1 cellular context compared by ENCODE assay signal in genomic region chr3:126910231-126910630, GRCh38.
TF ChIP-seq lines count a peak whose summit lies in the region.

No MANE protein-coding gene starts in this region.

TF ChIP-seq in IMR-90, 13 proteins besides CTCF, POLR2A, EP300 and RAD21:
- TF ChIP-seq CHD1 (IDR thresholded peaks at IDR 0.05; ENCODE audit: low read depth, low read length) (no peak), BHLHE40 (IDR thresholded peaks at IDR 0.05; ENCODE audit: low read depth, low read length) (no peak), ELK1 (IDR thresholded peaks at IDR 0.05; ENCODE audit: borderline replicate concordance, low read depth, low read length) (no peak), FOS (IDR thresholded peaks at IDR 0.05; ENCODE audit: low read depth, low read length) (no peak), RFX5 (IDR thresholded peaks at IDR 0.05; ENCODE audit: low read depth, low read length) (no peak), CEBPB (IDR thresholded peaks at IDR 0.05; ENCODE audit: low read depth, low read length) (no peak), MAFK (IDR thresholded peaks at IDR 0.05; ENCODE audit: low read depth, low read length) (no peak), RCOR1 (IDR thresholded peaks at IDR 0.05; ENCODE audit: insufficient replicate concordance, low read length) (no peak), NFE2L2 (IDR thresholded peaks at IDR 0.05; ENCODE audit: low read depth, low read length) (no peak), MAZ (IDR thresholded peaks at IDR 0.05; ENCODE audit: borderline replicate concordance, low read depth, low read length) (no peak), USF2 (IDR thresholded peaks at IDR 0.05; ENCODE audit: low read depth, low read length) (no peak), SMC3 (IDR thresholded peaks at IDR 0.05; ENCODE audit: low read depth, low read length) (no peak), MXI1 (IDR thresholded peaks at IDR 0.05; ENCODE audit: borderline replicate concordance, low read depth, low read length) (no peak)
